ENCODE assay signal across 17 cellular contexts in the genomic region with DNA sequence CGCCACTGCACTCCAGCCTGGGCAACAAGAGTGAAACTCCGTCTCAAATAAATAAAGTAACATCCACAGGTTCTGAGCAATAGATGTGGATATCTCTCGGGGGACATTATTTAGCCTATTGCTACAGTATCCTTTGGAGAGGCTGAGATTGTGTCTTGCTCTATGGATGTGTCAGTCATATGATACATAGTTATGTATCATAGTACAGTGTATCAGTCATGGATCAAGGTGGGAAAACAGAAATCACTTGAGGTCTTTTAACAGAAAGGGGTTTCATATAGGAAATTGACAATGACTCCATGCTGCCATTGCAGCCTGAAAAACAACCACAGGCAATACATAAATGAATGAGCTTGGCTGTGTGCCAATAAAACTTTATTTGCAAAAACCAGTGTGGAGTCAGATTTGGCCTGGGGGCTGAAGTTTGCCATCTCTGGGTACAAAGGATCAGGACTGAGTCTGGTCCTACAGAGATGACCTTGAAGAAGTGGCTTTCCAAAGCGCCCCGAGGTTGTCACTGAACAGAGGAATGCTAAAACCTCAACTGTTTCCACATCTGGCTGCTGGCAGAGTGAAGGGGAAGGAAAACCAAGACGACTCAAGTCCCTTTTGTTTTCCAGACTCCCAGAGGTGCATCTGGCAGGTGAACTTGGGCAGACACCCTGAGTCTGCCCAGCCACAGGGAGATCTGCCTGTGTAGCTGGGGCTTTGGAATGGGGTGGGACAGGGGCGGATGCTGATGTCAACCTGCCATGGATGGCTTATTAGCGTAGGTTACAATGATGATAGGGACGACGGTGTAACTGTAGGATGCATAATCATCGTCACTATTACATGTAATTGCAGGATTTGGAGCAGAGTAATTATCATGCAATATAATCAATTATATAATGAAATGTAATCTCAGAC.
"Had no signal": no experiment of that assay in that cellular context is flagged by ENCODE, and none has a peak within 500 bp of the region (broad histone marks: within the 10 kb centered on the region; RNA-seq: fewer than 3 reads in every experiment).

No MANE protein-coding gene starts in this region.

- H3K27ac Mint-ChIP-seq: activated B cell treated with CpG ODN at 0.5 μM for 24 hours; activated T-helper 2 cell treated with anti-CD3 and anti-CD28 coated beads, Interferon-gamma antibody, Interleukin-2, Interleukin-4, amounts not matched to agents 10 μg/mL and 5 μg/mL and 100 μg/mL, durations not matched to agents 14 hours and 24 hours and 36 hours; natural killer cell had no signal

- DNase-seq: activated B cell treated with CpG ODN at 0.5 μM for 24 hours; activated CD4-positive, alpha-beta T cell treated with anti-CD3 and anti-CD28 coated beads for 48 hours; activated naive CD4-positive, alpha-beta T cell treated with Interleukin-2 at 50 U/mL for 16 hours; effector CD4-positive, alpha-beta T cell; gastrocnemius medialis; head of caudate nucleus; natural killer cell; pancreas; stimulated activated CD4-positive, alpha-beta T cell treated with anti-CD3 and anti-CD28 coated beads, Interleukin-4, amount 100 ng/mL, for 1 hour; T-helper 9 cell had no signal

- H3K4me1 ChIP-seq: gastrocnemius medialis, pancreas had no signal

- H3K36me3 Mint-ChIP-seq: natural killer cell had no signal

- H3K27ac ChIP-seq: gastrocnemius medialis, pancreas, thoracic aorta had no signal

- H3K4me3 Mint-ChIP-seq: activated B cell treated with CpG ODN at 0.5 μM for 24 hours, natural killer cell had no signal

- H3K9me3 ChIP-seq: gastrocnemius medialis, pancreas, thoracic aorta had no signal

- H3K4me3 ChIP-seq: gastrocnemius medialis, lung, pancreas, smooth muscle cell, thoracic aorta had no signal

- H3K4me2 ChIP-seq: smooth muscle cell had no signal

- H3K36me3 ChIP-seq: gastrocnemius medialis, pancreas, thoracic aorta had no signal

- ATAC-seq: esophagus mucosa, gastrocnemius medialis, left lobe of liver, natural killer cell, pancreas, sciatic nerve had no signal

- H3K4me1 Mint-ChIP-seq: activated B cell treated with CpG ODN at 0.5 μM for 24 hours, natural killer cell had no signal

- H3K9me3 Mint-ChIP-seq: activated B cell treated with CpG ODN at 0.5 μM for 24 hours; activated T-helper 2 cell treated with anti-CD3 and anti-CD28 coated beads, Interferon-gamma antibody, Interleukin-2, Interleukin-4, amounts not matched to agents 10 μg/mL and 5 μg/mL and 100 μg/mL, durations not matched to agents 14 hours and 24 hours and 36 hours; natural killer cell had no signal

- H3K27me3 ChIP-seq: pancreas had no signal
